ENCODE assay signal across 10 cellular contexts in the genomic region with DNA sequence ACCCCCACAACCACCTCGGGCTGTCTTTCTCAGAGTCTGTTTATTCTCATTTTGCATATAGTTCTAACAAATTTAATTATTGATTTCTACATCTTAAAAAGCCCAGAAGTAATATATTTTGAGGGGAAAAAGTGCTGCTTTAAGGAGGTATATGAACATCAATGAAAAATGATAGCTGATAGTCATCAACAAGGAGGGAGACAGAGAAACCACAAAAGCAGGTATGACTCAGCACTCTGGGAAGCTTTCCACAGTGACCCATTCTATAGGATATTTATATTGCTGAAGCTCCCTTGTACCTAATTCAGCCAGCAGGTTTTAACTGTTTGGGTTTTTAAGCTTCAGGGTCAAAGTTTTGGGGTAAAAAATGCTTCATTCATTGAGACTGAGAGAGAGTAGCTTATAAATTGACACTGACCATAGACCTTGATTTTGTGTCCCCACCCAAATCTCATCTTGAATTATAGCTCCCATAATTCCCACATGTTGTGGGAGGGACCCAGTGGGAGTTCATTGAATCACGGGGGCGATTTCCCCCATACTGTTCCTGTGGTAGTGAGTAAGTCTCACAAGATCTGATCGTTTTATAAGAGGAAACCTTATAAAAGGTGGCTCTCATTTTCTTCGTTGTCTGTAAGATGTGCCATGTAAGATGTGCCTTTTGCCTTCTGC. TPM values are rescaled to one million over a fixed set of nuclear protein-coding genes. Genes with fewer than 3 reads are reported as not detected.
DNase-seq lines count a peak whose midpoint lies in the region; ATAC-seq and TF ChIP-seq lines count a peak whose summit lies in the region.
"Had no signal": no experiment of that assay in that cellular context is flagged by ENCODE, and none has a peak within 500 bp of the region (broad histone marks: within the 10 kb centered on the region; RNA-seq: fewer than 3 reads in every experiment).

No MANE protein-coding gene starts in this region.

- TF ChIP-seq POLR2A in breast epithelium (IDR thresholded peaks at IDR 0.05) (no peak), ovary (IDR thresholded peaks at IDR 0.05) (no peak)

- BruUV-seq in MCF 10A (replicated peaks; lab: Mats Ljungman, UMichigan) (no TSS peak), PC-9 (replicated peaks; lab: Mats Ljungman, UMichigan) (TSS peak; percentile 6)

- peaks cover 27% of the 10 kb centered on the region for H3K4me1 Mint-ChIP-seq in MCF 10A (ENCODE audit: insufficient read depth, unreplicated experiment)

- peaks cover 0 to 14% of the 10 kb centered on the region in 2 donors for H3K4me1 ChIP-seq in breast epithelium
- H3K4me1 ChIP-seq in PC-9 (replicated peaks; ENCODE audit: insufficient read depth): peaks cover 73% of the 10 kb centered on the region
- H3K4me1 ChIP-seq in smooth muscle cell (ENCODE audit: low read depth): no peaks in the 10 kb centered on the region
- H3K4me1 ChIP-seq in ovary (ENCODE audit: insufficient read depth): no peaks in the 10 kb centered on the region

- H4K20me1 ChIP-seq in PC-9 (ENCODE audit: insufficient read depth) (no peaks in the 10 kb centered on the region), smooth muscle cell (ENCODE audit: low read depth) (no peaks in the 10 kb centered on the region)

- no peak overlapping the region for H3K4me3 Mint-ChIP-seq in MCF 10A (ENCODE audit: unreplicated experiment)

- POLR2A ChIA-PET in MCF 10A (lab: Yijun Ruan, JAX): interaction anchor here (1.1 to 1.7 kb wide), 3 partner anchors 12 to 26 kb away, joined by 3 to 6 read pairs (median 4); no protein-coding TSS in a partner anchor
- POLR2A ChIA-PET in PC-9 (lab: Charles Lee; ENCODE audit: unreplicated experiment): interaction anchor here (0.6 to 0.7 kb wide), 2 partner anchors 352 to 462 kb away, joined by 5 to 11 read pairs; no protein-coding TSS in a partner anchor

- H3K9me3 ChIP-seq in breast epithelium: no peaks in the 10 kb centered on the region
- 0 out of 2 replicates have a peak, but pooled peaks cover 9% of the 10 kb centered on the region for H3K9me3 ChIP-seq in PC-9 (ENCODE audit: insufficient read depth, low read depth)
- H3K9me3 ChIP-seq in smooth muscle cell (replicated peaks; ENCODE audit: low read depth): no peaks in the 10 kb centered on the region
- H3K9me3 ChIP-seq in ovary: no peaks in the 10 kb centered on the region
- no peaks in the 10 kb centered on the region for H3K9me3 ChIP-seq in WERI-Rb-1 (ENCODE audit: severe bottlenecking)
- H3K9me3 ChIP-seq: gastroesophageal sphincter had no signal

- intact Hi-C loops in MCF 10A (cut with micrococcal nuclease): no loop called here
- intact Hi-C loops in breast epithelium (cut with DNase I; ENCODE audit: low total_unique reads): no loop called here
- intact Hi-C loops in PC-9 (cut with micrococcal nuclease; ENCODE audit: unreplicated experiment): no loop called here
- intact Hi-C loops in ovary (cut with DNase I): no loop called here

- ATAC-seq in GM19455 (IDR thresholded peaks at IDR 0.05; ENCODE audit: unreplicated experiment): no peak
- ATAC-seq: gastroesophageal sphincter had no signal

- H3K27me3 ChIP-seq in breast epithelium (no peaks in the 10 kb centered on the region), PC-9 (ENCODE audit: insufficient read depth, low read depth) (no peaks in the 10 kb centered on the region), smooth muscle cell (ENCODE audit: low read depth) (no peaks in the 10 kb centered on the region), ovary (no peaks in the 10 kb centered on the region), WERI-Rb-1 (ENCODE audit: insufficient read depth, low read depth, severe bottlenecking) (no peaks in the 10 kb centered on the region)
- H3K27me3 ChIP-seq: gastroesophageal sphincter had no signal

- H3F3A ChIP-seq in PC-9 (ENCODE audit: insufficient read depth, low read depth): peaks cover 49% of the 10 kb centered on the region
- peaks cover 8% of the 10 kb centered on the region for H3F3A ChIP-seq in smooth muscle cell (ENCODE audit: low read depth)

- peak overlapping the region; percentile 75 for H3K27ac Mint-ChIP-seq in MCF 10A (ENCODE audit: low read depth, unreplicated experiment)

- H3K9me2 ChIP-seq in PC-9 (ENCODE audit: insufficient read depth): no peaks in the 10 kb centered on the region

- no peak overlapping the region for H2AFZ ChIP-seq in PC-9
- no peak overlapping the region for H2AFZ ChIP-seq in smooth muscle cell (ENCODE audit: low read depth)

- H3K4me2 ChIP-seq in PC-9 (peak overlapping the region; percentile 68), smooth muscle cell (peak overlapping the region; percentile 39)

- H3K36me3 Mint-ChIP-seq in MCF 10A (ENCODE audit: insufficient read depth, unreplicated experiment): peaks cover 10% of the 10 kb centered on the region

- CTCF ChIA-PET in MCF 10A (lab: Yijun Ruan, JAX) (interaction anchor here (0.8 to 2.9 kb wide), 4 partner anchors 9 to 351 kb away, joined by 3 to 19 read pairs (median 4); no protein-coding TSS in a partner anchor), PC-9 (lab: Charles Lee) (interaction anchor here (0.6 to 1.0 kb wide), 3 partner anchors 61 to 252 kb away, joined by 3 to 5 read pairs (median 3); no protein-coding TSS in a partner anchor)

- no peak overlapping the region for H3K27ac ChIP-seq in breast epithelium
- H3K27ac ChIP-seq in PC-9: peak overlapping the region; percentile 89
- peak overlapping the region; percentile 91 for H3K27ac ChIP-seq in smooth muscle cell (ENCODE audit: low read depth)
- no peak overlapping the region for H3K27ac ChIP-seq in ovary
- H3K27ac ChIP-seq in WERI-Rb-1: no peak overlapping the region
- H3K27ac ChIP-seq: C4-2B had no signal

- H3K79me2 ChIP-seq in PC-9 (ENCODE audit: low read depth) (peaks cover 57% of the 10 kb centered on the region), smooth muscle cell (ENCODE audit: low read depth) (no peaks in the 10 kb centered on the region)

- no peaks in the 10 kb centered on the region for H3K36me3 ChIP-seq in breast epithelium
- peaks cover 57% of the 10 kb centered on the region for H3K36me3 ChIP-seq in PC-9 (ENCODE audit: low read depth)
- H3K36me3 ChIP-seq in smooth muscle cell (ENCODE audit: low read depth): no peaks in the 10 kb centered on the region
- no peaks in the 10 kb centered on the region for H3K36me3 ChIP-seq in ovary
- no peaks in the 10 kb centered on the region for H3K36me3 ChIP-seq in WERI-Rb-1

- no peak overlapping the region for H3K4me3 ChIP-seq in breast epithelium
- H3K4me3 ChIP-seq in PC-9: peak overlapping the region; percentile 2; the same call in 1 of the 2 replicates
- H3K4me3 ChIP-seq in smooth muscle cell: no peak overlapping the region
- no peak overlapping the region for H3K4me3 ChIP-seq in ovary
- no peak overlapping the region for H3K4me3 ChIP-seq in WERI-Rb-1 (ENCODE audit: low read depth, low read length)
- H3K4me3 ChIP-seq: gastroesophageal sphincter had no signal

- TF ChIP-seq EP300 in ovary (IDR thresholded peaks at IDR 0.05): no peak

- DNase-seq in MCF 10A (ENCODE audit: unreplicated experiment) (peak; percentile 81), breast epithelium (ENCODE audit: low spot score in 2 of 2) (no peak), PC-9 (peak; percentile 44 to 83), dermis blood vessel endothelial cell (peak; percentile 36), smooth muscle cell (lab: John Stamatoyannopoulos, UW; ENCODE audit: unreplicated experiment) (no peak), ovary (no peak), WERI-Rb-1 (no peak)

- no peak overlapping the region for H3K9ac ChIP-seq in smooth muscle cell (ENCODE audit: low read depth)

- H3K9me3 Mint-ChIP-seq in MCF 10A (ENCODE audit: unreplicated experiment): peaks cover 8% of the 10 kb centered on the region

- no peak for TF ChIP-seq CTCF in MCF 10A (IDR thresholded peaks at IDR 0.05; ENCODE audit: unreplicated experiment)
- TF ChIP-seq CTCF in breast epithelium (IDR thresholded peaks at IDR 0.05): no peak
- TF ChIP-seq CTCF in PC-9 (conservative IDR thresholded peaks at IDR 0.05): no peak
- TF ChIP-seq CTCF in smooth muscle cell (IDR thresholded peaks at IDR 0.05; ENCODE audit: borderline replicate concordance, insufficient read depth, poor library complexity, severe bottlenecking): no peak
- TF ChIP-seq CTCF in ovary (IDR thresholded peaks at IDR 0.05): no peak
- no peak for TF ChIP-seq CTCF in WERI-Rb-1 (IDR thresholded peaks at IDR 0.05; ENCODE audit: low read depth, low read length)

- 84% methylated on average over 5 of the region's 5 CpGs for WGBS in smooth muscle cell (ENCODE audit: low lambda C conversion rate)
- WGBS in ovary, 3 donors: 94 to 95% (median 94%) methylated on average over 5 of the region's 5 CpGs

- no peaks in the 10 kb centered on the region for H3K27me3 Mint-ChIP-seq in MCF 10A (ENCODE audit: insufficient read depth, unreplicated experiment)

RNA-seq across cellular contexts. Expression of a gene that starts 27.4 kb away (rescaled TPM):
- total RNA-seq in MCF 10A (2022) (10.5 and 16.4 TPM in 2 replicates), breast epithelium (1 to 10 TPM; 6.6 to 7.5 (median 7.5) TPM), PC-9 (2021) (33.4 and 43.0 TPM in 2 replicates), dermis blood vessel endothelial cell (16.3 and 24.3 TPM in 2 replicates), smooth muscle cell (7.9 and 12.2 TPM in 2 replicates), ovary (10 to 100 TPM in 2 of 7 donors, 1 to 10 TPM in 5; 1.8 to 10.2 (median 8.8) TPM)
- polyA plus RNA-seq in smooth muscle cell (5.5 and 6.5 TPM in 2 replicates), ovary (10 to 100 TPM in 1 of 2 donors, 1 to 10 TPM in 1; 2.9 to 11.0 TPM)

Comparison
In these comparisons a context has a peak if more than half of its experiments do, and no peak if none do; other contexts are left out.
1. DNase-seq: peak in MCF 10A (single experiment), PC-9 (2 of 2) and dermis blood vessel endothelial cell (single experiment); none in breast epithelium (0 of 2), smooth muscle cell (single experiment), ovary (0 of 5) and WERI-Rb-1 (single experiment).
2. H3K27ac ChIP-seq: peak in PC-9 (single experiment) and smooth muscle cell (single experiment); none in breast epithelium (0 of 2), ovary (0 of 2) and WERI-Rb-1 (single experiment).